Comparison of ENCODE assay signal across 29 cellular contexts in genomic region chr9:136983167-136983566, GRCh38. TPM values are rescaled to one million over a fixed set of nuclear protein-coding genes. Genes with fewer than 3 reads are reported as not detected.
"Had no signal": no experiment of that assay in that cellular context is flagged by ENCODE, and none has a peak within 500 bp of the region (broad histone marks: within the 10 kb centered on the region; RNA-seq: fewer than 3 reads in every experiment).

No MANE protein-coding gene starts in this region.

- H3K9me3 ChIP-seq: gastroesophageal sphincter, ovary, sigmoid colon, thyroid gland, upper lobe of left lung, vagina had no signal

- H3K4me3 ChIP-seq: gastroesophageal sphincter, ovary, sigmoid colon, thyroid gland, upper lobe of left lung, vagina had no signal

- DNase-seq: activated CD4-positive, alpha-beta T cell treated with anti-CD3 and anti-CD28 coated beads for 4 hours; activated CD4-positive, alpha-beta T cell treated with anti-CD3 and anti-CD28 coated beads, Interleukin-2, amount 50 U/mL, for 4 hours; activated CD8-positive, alpha-beta memory T cell treated with anti-CD3 and anti-CD28 coated beads, Interleukin-2, amount 50 U/mL, for 4 hours; activated gamma-delta T cell; activated naive CD4-positive, alpha-beta T cell treated with anti-CD3 and anti-CD28 coated beads, Interleukin-2, amount 10 ng/mL, durations not matched to agents 7 days and 5 days; activated T-cell treated with anti-CD3 and anti-CD28 coated beads, Interleukin-2, amount 50 U/mL, for 1 hour; amniotic stem cell; cortex of kidney; kidney glomerular epithelial cell; mammary epithelial cell; naive B cell; nephron progenitor cell; ovary; sigmoid colon; small intestine; stimulated activated CD4-positive, alpha-beta T cell treated with anti-CD3 and anti-CD28 coated beads, Interleukin-4, amount 100 ng/mL, for 24 hours; T-helper 9 cell; thyroid gland had no signal

- H3K27ac ChIP-seq: gastroesophageal sphincter, ovary, sigmoid colon, vagina, VCaP had no signal

- H3K27me3 ChIP-seq: ovary, thyroid gland had no signal

- H3K36me3 ChIP-seq: gastroesophageal sphincter, ovary, sigmoid colon, thyroid gland, upper lobe of left lung, vagina had no signal

RNA-seq across cellular contexts. Expression of gene LCNL1, which starts 0.4 kb away (rescaled TPM):
- total RNA-seq: activated T-helper 1 cell treated with anti-CD3 and anti-CD28 coated beads, Interleukin-12 subunit alpha, Interleukin-12 subunit beta, Interleukin-2, Interleukin-4 antibody, amounts not matched to agents 30 ng/mL and 10 ng/mL and 1 ng/mL, durations not matched to agents 14 hours and 24 hours and 36 hours; endothelial cell of umbilical vein; progenitor cell of endocrine pancreas; renal cortical epithelial cell; subcutaneous adipose tissue; T-helper 1 cell treated with Interleukin-12 subunit alpha and Interleukin-12 subunit beta and Interleukin-4 antibody, amounts not matched to agents 30 ng/mL and 1 ng/mL, for 36 hours had no signal

RNA-seq across cellular contexts. Expression of gene PTGDS, which starts 5.9 kb away (rescaled TPM):
- total RNA-seq: activated CD8-positive, alpha-beta memory T cell treated with anti-CD3 and anti-CD28 coated beads for 36 hours; endothelial cell of umbilical vein; progenitor cell of endocrine pancreas had no signal

RNA-seq across cellular contexts. Expression of gene CLIC3, which starts 13.2 kb away (rescaled TPM):
- total RNA-seq: activated CD8-positive, alpha-beta memory T cell treated with anti-CD3 and anti-CD28 coated beads for 36 hours; activated T-helper 1 cell treated with anti-CD3 and anti-CD28 coated beads, Interleukin-12 subunit alpha, Interleukin-12 subunit beta, Interleukin-2, Interleukin-4 antibody, amounts not matched to agents 30 ng/mL and 10 ng/mL and 1 ng/mL, durations not matched to agents 14 hours and 24 hours and 36 hours; endothelial cell of umbilical vein; progenitor cell of endocrine pancreas had no signal

RNA-seq across cellular contexts. Expression of gene LCN12, which starts 31.1 kb away (rescaled TPM):
- total RNA-seq: gastroesophageal sphincter, subcutaneous adipose tissue, vagina had no signal
